ENCODE assay signal across 11 cellular contexts in the genomic region with DNA sequence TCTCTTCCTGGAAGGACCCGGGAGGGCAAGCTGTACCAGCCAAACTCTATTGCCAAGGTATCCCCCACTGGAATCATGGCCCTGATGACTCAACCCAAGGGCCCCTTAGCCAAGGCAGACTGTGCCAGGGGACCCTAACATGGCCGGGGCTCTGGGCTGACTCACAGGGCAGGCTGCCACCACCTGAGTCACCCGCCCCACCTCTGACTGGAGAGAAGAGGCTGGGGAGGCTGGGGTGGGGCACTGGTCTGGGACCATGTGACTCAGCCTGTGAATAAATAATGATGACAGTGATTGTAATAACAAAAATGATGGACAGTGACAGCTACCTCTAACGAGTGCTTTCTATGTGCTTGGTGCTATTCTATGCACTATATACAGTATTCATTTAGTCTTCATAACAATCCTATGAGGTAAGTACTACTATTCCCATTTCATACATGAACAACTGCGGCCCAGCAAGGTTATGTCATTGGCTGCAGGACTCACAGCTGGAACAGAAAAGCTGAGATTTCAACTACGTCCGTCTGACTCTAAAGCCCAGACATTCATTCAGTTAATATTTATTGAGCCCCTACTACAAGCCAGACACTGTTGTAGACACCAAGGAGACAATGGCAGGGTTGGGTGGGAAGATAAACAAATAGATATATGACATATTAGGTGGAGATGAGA.
DNase-seq lines count a peak whose midpoint lies in the region; ATAC-seq and TF ChIP-seq lines count a peak whose summit lies in the region.
"Had no signal": no experiment of that assay in that cellular context is flagged by ENCODE, and none has a peak within 500 bp of the region (broad histone marks: within the 10 kb centered on the region; RNA-seq: fewer than 3 reads in every experiment).

No MANE protein-coding gene starts in this region.

- H3K4me1 ChIP-seq in SJCRH30 = peaks cover 48% of the 10 kb centered on the region

- intact Hi-C loops in sciatic nerve (cut with DNase I) = no loop called here

- H3K27me3 ChIP-seq in SJCRH30 = no peaks in the 10 kb centered on the region

- ATAC-seq in sciatic nerve = peak; percentile 54

- no peaks in the 10 kb centered on the region for H3K36me3 ChIP-seq in SJCRH30

- peak; percentile 86 for DNase-seq in GM03348 (ENCODE audit: low spot score)
- DNase-seq in SJCRH30 = peak; percentile 70 to 74
- peak; percentile 84 for DNase-seq in fibroblast of the aortic adventitia (ENCODE audit: low read depth)
- DNase-seq in sciatic nerve (ENCODE audit: low spot score) = no peak
- DNase-seq in iPS-NIHi11 (ENCODE audit: low spot score) = no peak
- DNase-seq in G401 (ENCODE audit: low spot score) = no peak
- DNase-seq in activated gamma-delta T cell treated with Interleukin-2 at 50 U/mL for 16 hours = no peak
- no peak for DNase-seq in UCSD-AML1 (lab: John Stamatoyannopoulos, UW; ENCODE audit: unreplicated experiment)
- DNase-seq: islet precursor cell; stimulated activated CD4-positive, alpha-beta T cell treated with anti-CD3 and anti-CD28 coated beads, Interleukin-4, amount 100 ng/mL, for 24 hours; SW 1271 had no signal

- no peaks in the 10 kb centered on the region for H3K9me3 ChIP-seq in SJCRH30 (replicated peaks)

- TF ChIP-seq CTCF in fibroblast of the aortic adventitia (IDR thresholded peaks at IDR 0.05; ENCODE audit: insufficient read depth, low read length) = no peak

- H3K4me3 ChIP-seq in SJCRH30 = no peak overlapping the region
- no peak overlapping the region for H3K4me3 ChIP-seq in fibroblast of the aortic adventitia (ENCODE audit: low read depth, low read length)

- in situ Hi-C loops in G401 (cut with HindIII; ENCODE audit: low sequenced_read_pairs) = no loop called here

- peak overlapping the region; percentile 49 for H3K27ac ChIP-seq in SJCRH30

Comparison
In these comparisons a context has a peak if more than half of its experiments do, and no peak if none do; other contexts are left out.
1. DNase-seq: peak in GM03348 (single experiment), SJCRH30 (2 of 2) and fibroblast of the aortic adventitia (single experiment); none in sciatic nerve (single experiment), iPS-NIHi11 (single experiment), G401 (single experiment), activated gamma-delta T cell treated with Interleukin-2 at 50 U/mL for 16 hours (single experiment) and UCSD-AML1 (single experiment).